9 cellular contexts compared by ENCODE assay signal in genomic region chr2:235793163-235793752, GRCh38.
DNase-seq lines count a peak whose midpoint lies in the region; ATAC-seq and TF ChIP-seq lines count a peak whose summit lies in the region.
"Had no signal": no experiment of that assay in that cellular context is flagged by ENCODE, and none has a peak within 500 bp of the region (broad histone marks: within the 10 kb centered on the region; RNA-seq: fewer than 3 reads in every experiment).

No MANE protein-coding gene starts in this region.

- TF ChIP-seq CTCF in type B pancreatic cell (conservative IDR thresholded peaks at IDR 0.05), result peak; percentile 67

- H3K4me1 Mint-ChIP-seq in activated naive CD4-positive, alpha-beta T cell treated with anti-CD3 and anti-CD28 coated beads for 36 hours (ENCODE audit: low read depth), result no peaks in the 10 kb centered on the region
- peaks cover 4% of the 10 kb centered on the region for H3K4me1 Mint-ChIP-seq in type B pancreatic cell (ENCODE audit: unreplicated experiment)

- no peak overlapping the region for H3K4me3 Mint-ChIP-seq in activated naive CD4-positive, alpha-beta T cell treated with anti-CD3 and anti-CD28 coated beads for 36 hours
- no peak overlapping the region for H3K4me3 Mint-ChIP-seq in type B pancreatic cell

- in situ Hi-C loops in SK-MEL-5 (cut with HindIII; ENCODE audit: low pct_unique_long_range_greater_than_20kb, low sequenced_read_pairs), result no loop called here

- intact Hi-C loops in activated naive CD4-positive, alpha-beta T cell treated with anti-CD3 and anti-CD28 coated beads for 36 hours (cut with micrococcal nuclease), result no loop called here
- intact Hi-C loops in head of caudate nucleus (cut with DNase I), result no loop called here

- H3K9me3 Mint-ChIP-seq in activated naive CD4-positive, alpha-beta T cell treated with anti-CD3 and anti-CD28 coated beads for 36 hours, result no peaks in the 10 kb centered on the region
- no peaks in the 10 kb centered on the region for H3K9me3 Mint-ChIP-seq in type B pancreatic cell

- ATAC-seq in HG02759 (IDR thresholded peaks at IDR 0.05; ENCODE audit: unreplicated experiment) (no peak), GM18868 (IDR thresholded peaks at IDR 0.05; ENCODE audit: unreplicated experiment) (no peak)

- DNase-seq in activated naive CD4-positive, alpha-beta T cell treated with anti-CD3 and anti-CD28 coated beads for 36 hours, result peak; percentile 11
- DNase-seq in activated naive CD4-positive, alpha-beta T cell (lab: John Stamatoyannopoulos, UW), result no peak
- DNase-seq in SK-MEL-5 (ENCODE audit: low read depth, low spot score) (peak; percentile 9), head of caudate nucleus (peak in 37 of 42 donors; percentile 12 to 77 (median 46)), type B pancreatic cell (ENCODE audit: extremely low spot score, unreplicated experiment) (no peak), NCI-H446 treated with DMSO at 0.1 percent for 48 hours (lab: John Stamatoyannopoulos, UW) (no peak)
- DNase-seq: colonic mucosa had no signal

- peaks cover 31% of the 10 kb centered on the region for H3K27me3 Mint-ChIP-seq in activated naive CD4-positive, alpha-beta T cell treated with anti-CD3 and anti-CD28 coated beads for 36 hours (ENCODE audit: low read depth)
- H3K27me3 Mint-ChIP-seq in type B pancreatic cell, result no peaks in the 10 kb centered on the region

- no peak overlapping the region for H3K27ac Mint-ChIP-seq in activated naive CD4-positive, alpha-beta T cell treated with anti-CD3 and anti-CD28 coated beads for 36 hours
- H3K27ac Mint-ChIP-seq in type B pancreatic cell, result no peak overlapping the region

- CTCF ChIA-PET in activated naive CD4-positive, alpha-beta T cell treated with anti-CD3 and anti-CD28 coated beads for 36 hours (lab: Charles Lee), result interaction anchor here (0.7 to 2.8 kb wide), 2 partner anchors 14 to 29 kb away, joined by 4 to 11 read pairs; no protein-coding TSS in a partner anchor

- no peaks in the 10 kb centered on the region for H3K36me3 Mint-ChIP-seq in activated naive CD4-positive, alpha-beta T cell treated with anti-CD3 and anti-CD28 coated beads for 36 hours (ENCODE audit: low read depth)
- H3K36me3 Mint-ChIP-seq in type B pancreatic cell, result peaks cover 7% of the 10 kb centered on the region

Comparison
In these comparisons a context has a peak if more than half of its experiments do, and no peak if none do; other contexts are left out.
1. DNase-seq: peak in activated naive CD4-positive, alpha-beta T cell treated with anti-CD3 and anti-CD28 coated beads for 36 hours (single experiment), SK-MEL-5 (single experiment) and head of caudate nucleus (37 of 42); none in activated naive CD4-positive, alpha-beta T cell (0 of 4), type B pancreatic cell (single experiment) and NCI-H446 treated with DMSO at 0.1 percent for 48 hours (single experiment).